In genomic region chr18:73545497-73545896, GRCh38 we compare ENCODE assay signal across 23 cellular contexts.
DNase-seq lines count a peak whose midpoint lies in the region; ATAC-seq, FAIRE-seq and TF ChIP-seq lines count a peak whose summit lies in the region.
"Had no signal": no experiment of that assay in that cellular context is flagged by ENCODE, and none has a peak within 500 bp of the region (broad histone marks: within the 10 kb centered on the region; RNA-seq: fewer than 3 reads in every experiment).

No MANE protein-coding gene starts in this region.

- H3K36me3 ChIP-seq in HepG2 (replicated peaks in 1 of 2; ENCODE audit: control insufficient read depth in 1 of 2, insufficient read depth in 2 of 2, low read length in 2 of 2) (no peaks in the 10 kb centered on the region), right lobe of liver (no peaks in the 10 kb centered on the region)
- H3K36me3 ChIP-seq: SJCRH30 had no signal

- DNase-seq in HepG2 (ENCODE audit: low spot score) (peak; percentile 1), right lobe of liver (no peak), RWPE1 (ENCODE audit: low spot score) (peak; percentile 2), fibroblast of mammary gland (ENCODE audit: low read depth) (peak; percentile 29), NCI-H2029 treated with DMSO at 0.1 percent for 48 hours (lab: John Stamatoyannopoulos, UW) (no peak), GM20000 (ENCODE audit: low spot score) (no peak)
- DNase-seq in activated CD4-positive, alpha-beta T cell treated with anti-CD3 and anti-CD28 coated beads for 1 hour = no peak
- DNase-seq: CD8-positive, alpha-beta T cell; NCI-H1048; NCI-H1417; NCI-H1694; NCI-H2081; NCI-H2171; NCI-H226; NCI-H510A; NCI-H69; SJCRH30 had no signal

- no peak for TF ChIP-seq EP300 in HepG2 (IDR thresholded peaks at IDR 0.05; ENCODE audit: low read depth in 2 of 2, low read length in 2 of 2)
- TF ChIP-seq EP300 in HepG2 (CRISPR knock-in tag; IDR thresholded peaks at IDR 0.05; ENCODE audit: borderline replicate concordance) = no peak

- 4% methylated on average over 1 of the region's 1 CpG for WGBS in HepG2 (ENCODE audit: low lambda C conversion rate)
- WGBS in right lobe of liver (ENCODE audit: insufficient coverage, low coverage, low lambda C conversion rate, missing lambda C conversion rate) = 50% methylated on average over 1 of the region's 1 CpG

- intact Hi-C loops in HepG2 (cut with micrococcal nuclease; ENCODE audit: unreplicated experiment) = no loop called here
- intact Hi-C loops in right lobe of liver (cut with DNase I) = no loop called here

- no peak for TF ChIP-seq CTCF in HepG2 (CRISPR knock-in tag; IDR thresholded peaks at IDR 0.05)
- TF ChIP-seq CTCF in right lobe of liver (IDR thresholded peaks at IDR 0.05) = no peak
- no peak for TF ChIP-seq CTCF in RWPE1 (conservative IDR thresholded peaks at IDR 0.05; ENCODE audit: low read depth)
- no peak for TF ChIP-seq CTCF in fibroblast of mammary gland (conservative IDR thresholded peaks at IDR 0.05; ENCODE audit: control insufficient read depth, insufficient read depth, low read depth, low read length)
- TF ChIP-seq CTCF in GM20000 (IDR thresholded peaks at IDR 0.05; ENCODE audit: extremely low read depth, missing control alignments) = no peak

- no peak for TF ChIP-seq RAD21 in HepG2 (CRISPR knock-in tag; IDR thresholded peaks at IDR 0.05)

- H3K4me3 ChIP-seq in HepG2 (replicated peaks in 1 of 3; ENCODE audit: insufficient read depth in 1 of 3, low read depth in 2 of 3, low read length in 3 of 3) (no peak overlapping the region), right lobe of liver (no peak overlapping the region), fibroblast of mammary gland (ENCODE audit: control insufficient read depth, low read depth, low read length) (no peak overlapping the region)
- H3K4me3 ChIP-seq: SJCRH30 had no signal

- H3K79me2 ChIP-seq in HepG2 (ENCODE audit: insufficient read depth, low read length) = no peaks in the 10 kb centered on the region

- FAIRE-seq in HepG2 (lab: Jason Lieb, UNC) = no peak
- FAIRE-seq: G401.6 had no signal

- no peak overlapping the region for H3K9ac ChIP-seq in HepG2 (ENCODE audit: insufficient read depth, low read depth, low read length)

- H3K27me3 ChIP-seq in HepG2 (ENCODE audit: control insufficient read depth in 1 of 2, insufficient read depth in 2 of 2, low read length in 2 of 2) = no peaks in the 10 kb centered on the region
- H3K27me3 ChIP-seq in right lobe of liver = peaks cover 0 to 3% of the 10 kb centered on the region in 2 donors
- H3K27me3 ChIP-seq: SJCRH30 had no signal

- CTCF ChIA-PET in HepG2 (lab: Yijun Ruan, JAX; ENCODE audit: low intra/inter-chr PET ratio, low total read pairs) = no interaction called here
- CTCF ChIA-PET in RWPE1 (lab: Yijun Ruan, JAX) = no interaction called here

- H3K9me3 ChIP-seq in HepG2 (ENCODE audit: low read length) (no peaks in the 10 kb centered on the region), right lobe of liver (no peaks in the 10 kb centered on the region)
- H3K9me3 ChIP-seq: SJCRH30 had no signal

- no peak overlapping the region for H3K4me2 ChIP-seq in HepG2 (ENCODE audit: low read depth, low read length)

- ATAC-seq in HepG2 (no peak), right lobe of liver (no peak), GM18498 (IDR thresholded peaks at IDR 0.05; ENCODE audit: unreplicated experiment) (no peak)
- ATAC-seq: CD8-positive, alpha-beta T cell; Right ventricle myocardium inferior; SK-N-SH treated with all-trans-retinoic acid at 6 μM for 48 hours had no signal

- POLR2A ChIA-PET in HepG2 (lab: Yijun Ruan, JAX) = no interaction called here
- POLR2A ChIA-PET in RWPE1 (lab: Yijun Ruan, JAX; ENCODE audit: low non-redundant PET) = no interaction called here

- H3K4me1 ChIP-seq in HepG2 (ENCODE audit: insufficient read depth, low read length) (no peaks in the 10 kb centered on the region), right lobe of liver (no peaks in the 10 kb centered on the region)
- H3K4me1 ChIP-seq: SJCRH30 had no signal

- no peak for TF ChIP-seq POLR2A in HepG2 (IDR thresholded peaks at IDR 0.05; ENCODE audit: insufficient read depth in 1 of 2, low read depth in 2 of 2, low read length in 2 of 2)
- TF ChIP-seq POLR2A in right lobe of liver (IDR thresholded peaks at IDR 0.05) = no peak

- no peak overlapping the region for H2AFZ ChIP-seq in HepG2 (ENCODE audit: low read length)

- no peaks in the 10 kb centered on the region for H4K20me1 ChIP-seq in HepG2 (ENCODE audit: insufficient read depth, low read length)

- BruUV-seq in HepG2 (replicated peaks; lab: Mats Ljungman, UMichigan) = no TSS peak

- in situ Hi-C loops in HepG2 (cut with HindIII; ENCODE audit: extremely low pct_ligation_motif_present, low pct_unique_long_range_greater_than_20kb) = no loop called here

- H3K27ac ChIP-seq in HepG2 (ENCODE audit: extremely low read length, insufficient read depth, low read length) (no peak overlapping the region), right lobe of liver (no peak overlapping the region), RWPE1 (no peak overlapping the region)
- H3K27ac ChIP-seq: 22Rv1, C4-2B, SJCRH30 had no signal

TF ChIP-seq in HepG2, 621 proteins besides CTCF, POLR2A, EP300 and RAD21:
- TF ChIP-seq SIX4 (CRISPR knock-in tag; IDR thresholded peaks at IDR 0.05) (no peak), MTA1 (CRISPR knock-in tag; IDR thresholded peaks at IDR 0.05; ENCODE audit: borderline replicate concordance) (no peak), RORA (CRISPR knock-in tag; IDR thresholded peaks at IDR 0.05) (no peak), MLX (CRISPR knock-in tag; IDR thresholded peaks at IDR 0.05) (no peak), HDAC1 (CRISPR knock-in tag; IDR thresholded peaks at IDR 0.05) (no peak), CREB1 (IDR thresholded peaks at IDR 0.05) (peak; percentile 83), CREB1 (CRISPR knock-in tag; IDR thresholded peaks at IDR 0.05) (no peak), ZNF276 (CRISPR knock-in tag; IDR thresholded peaks at IDR 0.05; ENCODE audit: low read depth) (no peak)
TF ChIP-seq in HepG2: peak in this region for 1.

Comparison
In these comparisons a context has a peak if more than half of its experiments do, and no peak if none do; other contexts are left out.
1. DNase-seq: peak in HepG2 (single experiment), RWPE1 (single experiment) and fibroblast of mammary gland (single experiment); none in right lobe of liver (0 of 3), activated CD4-positive, alpha-beta T cell treated with anti-CD3 and anti-CD28 coated beads for 1 hour (single experiment), NCI-H2029 treated with DMSO at 0.1 percent for 48 hours (single experiment) and GM20000 (single experiment).